ENCODE assay signal across 22 cellular contexts in genomic region chr10:79181227-79181626, GRCh38.
DNase-seq lines count a peak whose midpoint lies in the region; ATAC-seq, FAIRE-seq and TF ChIP-seq lines count a peak whose summit lies in the region.
"Had no signal": no experiment of that assay in that cellular context is flagged by ENCODE, and none has a peak within 500 bp of the region (broad histone marks: within the 10 kb centered on the region; RNA-seq: fewer than 3 reads in every experiment).

No MANE protein-coding gene starts in this region.

- CTCF ChIA-PET in A549 (lab: Yijun Ruan, JAX) = interaction anchor here (0.8 to 14.2 kb wide), 5 partner anchors 10 to 38 kb away, joined by 3 to 199 read pairs (median 5); no protein-coding TSS in a partner anchor

- no peak overlapping the region for H3K4me3 ChIP-seq in A549
- H3K4me3 ChIP-seq in Loucy (ENCODE audit: low read length, poor library complexity, severe bottlenecking) = no peak overlapping the region
- H3K4me3 ChIP-seq in esophagus muscularis mucosa = no peak overlapping the region
- no peak overlapping the region for H3K4me3 ChIP-seq in trophoblast cell (ENCODE audit: low read depth, low read length)
- H3K4me3 ChIP-seq: tibial artery had no signal

- H2AK5ac ChIP-seq in trophoblast cell (ENCODE audit: low read length) = no peak overlapping the region

- POLR2A ChIA-PET in A549 (lab: Yijun Ruan, JAX) = no interaction called here

- TF ChIP-seq CTCF in A549 (IDR thresholded peaks at IDR 0.05) = no peak
- no peak for TF ChIP-seq CTCF in Loucy (conservative IDR thresholded peaks at IDR 0.05; ENCODE audit: low read length)
- TF ChIP-seq CTCF in esophagus muscularis mucosa (IDR thresholded peaks at IDR 0.05) = no peak
- no peak for TF ChIP-seq CTCF in D721Med (IDR thresholded peaks at IDR 0.05; ENCODE audit: insufficient read depth, missing control alignments)

- H3K79me1 ChIP-seq in trophoblast cell (ENCODE audit: low read length) = peaks cover 23% of the 10 kb centered on the region

- no peaks in the 10 kb centered on the region for H3K9me2 ChIP-seq in Loucy (replicated peaks; ENCODE audit: low read depth, low read length)

- H3K27ac ChIP-seq in A549 (peak overlapping the region; percentile 46 to 90), esophagus muscularis mucosa (replicated peaks in 1 of 4) (peak overlapping the region; percentile 67 to 81 (median 74)), trophoblast cell (ENCODE audit: low read depth, low read length) (no peak overlapping the region)
- H3K27ac ChIP-seq: foreskin keratinocyte had no signal

- 69% methylated on average over 7 of the region's 8 CpGs for WGBS in A549 (ENCODE audit: missing lambda C conversion rate)
- 67% methylated on average over 3 of the region's 8 CpGs for WGBS in esophagus muscularis mucosa
- no CpG with 5 or more reads among the region's 8 CpGs for WGBS in trophoblast cell (ENCODE audit: extremely low coverage, insufficient coverage, insufficient read length)

- no peak overlapping the region for H4K8ac ChIP-seq in trophoblast cell (ENCODE audit: low read depth, low read length)

- H3K4ac ChIP-seq in trophoblast cell (ENCODE audit: low read depth, low read length) = no peak overlapping the region

- no peak for TF ChIP-seq POLR2A in A549 (IDR thresholded peaks at IDR 0.05; ENCODE audit: low read length)
- TF ChIP-seq POLR2A in esophagus muscularis mucosa (IDR thresholded peaks at IDR 0.05; ENCODE audit: low read depth) = no peak

- no peak overlapping the region for H2BK120ac ChIP-seq in trophoblast cell (ENCODE audit: insufficient read depth, low read length, poor library complexity)

- H2AFZ ChIP-seq in Loucy (ENCODE audit: low read length) (no peak overlapping the region), trophoblast cell (ENCODE audit: insufficient read depth, low read length, poor library complexity) (no peak overlapping the region)

- H3F3A ChIP-seq in Loucy (ENCODE audit: low read depth) = no peaks in the 10 kb centered on the region

- H3K18ac ChIP-seq in trophoblast cell (ENCODE audit: low read length) = peak overlapping the region; percentile 14

- peaks cover 26% of the 10 kb centered on the region for H4K20me1 ChIP-seq in Loucy (ENCODE audit: insufficient read depth, low read length, poor library complexity, severe bottlenecking)

- peaks cover 100% of the 10 kb centered on the region for H3K4me1 ChIP-seq in A549
- peaks cover 62% of the 10 kb centered on the region for H3K4me1 ChIP-seq in Loucy (ENCODE audit: insufficient read depth, low read length, poor library complexity, severe bottlenecking)
- peaks cover 100% of the 10 kb centered on the region in 4 donors for H3K4me1 ChIP-seq in esophagus muscularis mucosa
- H3K4me1 ChIP-seq in trophoblast cell (ENCODE audit: control insufficient read depth in 1 of 2, insufficient read depth in 2 of 2, low read length in 2 of 2) = peaks cover 57 to 79% of the 10 kb centered on the region in 2 experiments

- H3K9ac ChIP-seq in Loucy (ENCODE audit: low read depth, low read length, poor library complexity, severe bottlenecking) (peak overlapping the region; percentile 27), trophoblast cell (ENCODE audit: low read length) (no peak overlapping the region)

- H2BK12ac ChIP-seq in trophoblast cell (ENCODE audit: low read length) = no peak overlapping the region

- H3K27me3 ChIP-seq in Loucy (ENCODE audit: insufficient read depth, low read length, poor library complexity, severe bottlenecking) = no peaks in the 10 kb centered on the region
- no peaks in the 10 kb centered on the region for H3K27me3 ChIP-seq in esophagus muscularis mucosa
- H3K27me3 ChIP-seq in trophoblast cell (ENCODE audit: insufficient read depth, low read length) = no peaks in the 10 kb centered on the region
- H3K27me3 ChIP-seq: foreskin keratinocyte, tibial artery had no signal

- TF ChIP-seq EP300 in A549 (IDR thresholded peaks at IDR 0.05) = no peak
- TF ChIP-seq EP300 in esophagus muscularis mucosa (IDR thresholded peaks at IDR 0.05) = no peak

- DNase-seq in A549 (ENCODE audit: low read depth in 1 of 2, low spot score in 1 of 2) (no peak), esophagus muscularis mucosa (ENCODE audit: extremely low spot score) (no peak), trophoblast cell (no peak), HK-2 (ENCODE audit: unreplicated experiment) (no peak), D721Med (ENCODE audit: insufficient read length, low spot score) (no peak), HuH-7 (ENCODE audit: low spot score) (no peak)
- DNase-seq: activated CD4-positive, alpha-beta T cell treated with anti-CD3 and anti-CD28 coated beads for 1 hour; activated CD8-positive, alpha-beta memory T cell treated with anti-CD3 and anti-CD28 coated beads, Interleukin-2, amount 50 U/mL, for 4 hours; central memory CD4-positive, alpha-beta T cell; foreskin keratinocyte; GDM1; H9; natural killer cell; NCI-H2171; RPMI8226; stimulated activated CD4-positive, alpha-beta T cell treated with anti-CD3 and anti-CD28 coated beads, Interleukin-2, amount 100 ng/mL, for 24 hours; T-helper 2 cell; tibial artery had no signal

- H3K36me3 ChIP-seq in Loucy (ENCODE audit: insufficient read depth, low read length) (peaks cover 58% of the 10 kb centered on the region; the same call in 1 of the 2 replicates), esophagus muscularis mucosa (peaks cover 0 to 12% (median 4%) of the 10 kb centered on the region in 4 donors), trophoblast cell (ENCODE audit: control insufficient read depth in 1 of 2, insufficient read depth in 2 of 2, low read length in 2 of 2) (peaks cover 44 to 45% of the 10 kb centered on the region in 2 experiments)

- no peak overlapping the region for H2BK5ac ChIP-seq in trophoblast cell (ENCODE audit: low read depth, low read length, poor library complexity)

- FAIRE-seq in A549 (lab: Jason Lieb, UNC) (no peak), D721Med (lab: Jason Lieb, UNC) (no peak)
- FAIRE-seq: GM12892, HTR-8/SVneo had no signal

- peaks cover 90% of the 10 kb centered on the region for H3K79me2 ChIP-seq in Loucy (ENCODE audit: insufficient read depth, low read length)
- H3K79me2 ChIP-seq in trophoblast cell (ENCODE audit: control insufficient read depth, insufficient read depth, low read length, poor library complexity) = peaks cover 2% of the 10 kb centered on the region

- no peak overlapping the region for H4K12ac ChIP-seq in trophoblast cell (ENCODE audit: low read depth, low read length)

- H3K23ac ChIP-seq in trophoblast cell (ENCODE audit: low read length) = no peak overlapping the region

- H4K91ac ChIP-seq in trophoblast cell (ENCODE audit: low read depth, low read length) = no peak overlapping the region

- H3K9me3 ChIP-seq in A549 (no peaks in the 10 kb centered on the region), Loucy (ENCODE audit: insufficient read depth, low read depth, low read length) (no peaks in the 10 kb centered on the region), esophagus muscularis mucosa (no peaks in the 10 kb centered on the region), trophoblast cell (ENCODE audit: insufficient read depth, low read depth, low read length) (peaks cover 2% of the 10 kb centered on the region)
- H3K9me3 ChIP-seq: tibial artery had no signal

- no peak for ATAC-seq in A549
- ATAC-seq in GM21717 (IDR thresholded peaks at IDR 0.05; ENCODE audit: unreplicated experiment) = no peak
- ATAC-seq: natural killer cell had no signal

- H3K14ac ChIP-seq in trophoblast cell (ENCODE audit: low read length) = no peak overlapping the region

- no peak overlapping the region; the same call in 2 of the 3 replicates for H3K4me2 ChIP-seq in A549
- H3K4me2 ChIP-seq in Loucy (ENCODE audit: low read depth, low read length, poor library complexity, severe bottlenecking) = no peak overlapping the region
- no peak overlapping the region for H3K4me2 ChIP-seq in trophoblast cell (ENCODE audit: low read length)

- no peak for TF ChIP-seq RAD21 in A549 (conservative IDR thresholded peaks at IDR 0.05 in 1 of 2, IDR thresholded peaks at IDR 0.05 in 1 of 2)

- intact Hi-C loops in esophagus muscularis mucosa (cut with DNase I) = no loop called here

TF ChIP-seq in A549, 52 proteins besides CTCF, POLR2A, EP300 and RAD21:
- no peak for TF ChIP-seq HOXB5 (CRISPR knock-in tag; IDR thresholded peaks at IDR 0.05)
- TF ChIP-seq MAX (IDR thresholded peaks at IDR 0.05) = no peak
- TF ChIP-seq HES2 (IDR thresholded peaks at IDR 0.05) = no peak
- no peak for TF ChIP-seq NFE2L2 (conservative IDR thresholded peaks at IDR 0.05; ENCODE audit: low read length)
- no peak for TF ChIP-seq JUNB (IDR thresholded peaks at IDR 0.05)
- no peak for TF ChIP-seq BCL3 (IDR thresholded peaks at IDR 0.05)
